Comparison of ENCODE assay signal across 26 cellular contexts in the genomic region with DNA sequence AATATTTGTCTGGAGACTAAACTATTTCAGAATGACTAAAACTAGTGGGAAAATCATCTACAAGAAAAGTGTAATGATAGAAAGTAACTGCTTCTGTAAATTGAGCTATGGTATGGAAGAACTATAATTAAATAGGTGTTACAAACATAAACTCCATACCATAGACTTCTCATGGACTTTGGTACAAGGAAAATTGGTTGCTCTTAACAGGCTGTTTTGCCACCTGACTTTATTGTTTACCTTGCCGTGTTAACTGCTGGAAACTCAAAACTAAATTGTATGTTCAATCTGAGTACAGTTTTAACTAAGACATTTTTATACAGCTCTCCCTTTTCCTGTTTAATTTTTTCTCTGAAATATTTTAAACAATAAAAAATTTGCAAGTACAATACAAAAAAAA.
"Had no signal": no experiment of that assay in that cellular context is flagged by ENCODE, and none has a peak within 500 bp of the region (broad histone marks: within the 10 kb centered on the region; RNA-seq: fewer than 3 reads in every experiment).

No MANE protein-coding gene starts in this region.

- H3K9me3 ChIP-seq: ovary, psoas muscle, right lobe of liver, sigmoid colon, stomach, thoracic aorta, thyroid gland, tibial nerve, upper lobe of right lung, uterus had no signal

- H3K27me3 ChIP-seq: neural progenitor cell, ovary, right lobe of liver, sigmoid colon, stomach, thyroid gland, tibial nerve, upper lobe of right lung, uterus had no signal

- H3K4me3 ChIP-seq: neural progenitor cell, ovary, psoas muscle, right lobe of liver, sigmoid colon, stomach, thoracic aorta, thyroid gland, tibial nerve, upper lobe of right lung, uterus had no signal

- H3K36me3 ChIP-seq: neural progenitor cell, ovary, right lobe of liver, sigmoid colon, stomach, thoracic aorta, thyroid gland, tibial nerve, upper lobe of right lung, uterus had no signal

- H3K9ac ChIP-seq: neural progenitor cell, parathyroid adenoma had no signal

- H3K27ac ChIP-seq: neural progenitor cell, ovary, parathyroid adenoma, psoas muscle, right lobe of liver, sigmoid colon, stomach, thoracic aorta, thyroid gland, tibial nerve, upper lobe of right lung, uterus had no signal

- ATAC-seq: naive thymus-derived CD8-positive, alpha-beta T cell; natural killer cell treated with Interleukin-12 subunit alpha and Interleukin-12 subunit beta and Interleukin-15 and Interleukin-18, amount 100 ng/mL, for 72 hours; psoas muscle; right cardiac atrium; right lobe of liver; stimulated activated effector memory CD8-positive, alpha-beta T cell treated with anti-CD3 and anti-CD28 coated beads, Interleukin-12 subunit alpha, Interleukin-12 subunit beta, amount 100 ng/mL, for 72 hours; stimulated activated naive B cell treated with anti-CD40 and anti-IgM and Interleukin-4, amounts not matched to agents 10 μg/mL and 1 μg/mL and 100 μg/mL, for 72 hours; upper lobe of right lung had no signal

- H3K4me1 ChIP-seq: neural progenitor cell, parathyroid adenoma, psoas muscle, right lobe of liver, stomach, thyroid gland, upper lobe of right lung, uterus had no signal

- DNase-seq: naive thymus-derived CD8-positive, alpha-beta T cell; nephron progenitor cell; occipital lobe; ovary; posterior cingulate gyrus; psoas muscle; right cardiac atrium; right lobe of liver; sigmoid colon; small intestine; stimulated activated CD4-positive, alpha-beta T cell treated with anti-CD3 and anti-CD28 coated beads, Interleukin-15, amount 100 ng/mL, for 24 hours; stimulated activated CD4-positive, alpha-beta T cell treated with anti-CD3 and anti-CD28 coated beads, Interleukin-2, amount 100 ng/mL, for 24 hours; stimulated activated CD4-positive, alpha-beta T cell treated with anti-CD3 and anti-CD28 coated beads, Interleukin-2, amount 100 ng/mL, for 48 hours; stimulated activated CD4-positive, alpha-beta T cell treated with anti-CD3 and anti-CD28 coated beads, Interleukin-4, amount 100 ng/mL, for 24 hours; stimulated activated naive B cell treated with anti-CD40 and anti-IgM and Interleukin-4, amounts not matched to agents 10 μg/mL and 1 μg/mL and 100 μg/mL, for 72 hours; stimulated activated naive CD4-positive, alpha-beta T cell treated with Interleukin-2 at 50 U/mL for 16 hours; stomach; thyroid gland; upper lobe of right lung; uterus had no signal
